Comparison of ENCODE assay signal across 17 cellular contexts in genomic region chr4:184269879-184270430, GRCh38. TPM values are rescaled to one million over a fixed set of nuclear protein-coding genes. Genes with fewer than 3 reads are reported as not detected.
A peak's percentile ranks its signal among the peaks of the same experiment; 100 is the strongest.
DNase-seq lines count a peak whose midpoint lies in the region; ATAC-seq, FAIRE-seq and TF ChIP-seq lines count a peak whose summit lies in the region.
"Had no signal": no experiment of that assay in that cellular context is flagged by ENCODE, and none has a peak within 500 bp of the region (broad histone marks: within the 10 kb centered on the region; RNA-seq: fewer than 3 reads in every experiment).

No MANE protein-coding gene starts in this region.

- no peak for TF ChIP-seq CTCF in pancreas (IDR thresholded peaks at IDR 0.05)

- H3K27ac ChIP-seq in pancreas, result no peak overlapping the region
- H3K27ac ChIP-seq: brain microvascular endothelial cell, epithelial cell of prostate, prostate gland had no signal

- no peaks in the 10 kb centered on the region for H3K9me3 ChIP-seq in T-helper 17 cell (ENCODE audit: control insufficient read depth, low read length, poor library complexity, severe bottlenecking)
- H3K9me3 ChIP-seq in pancreas, result no peaks in the 10 kb centered on the region
- H3K9me3 ChIP-seq: prostate gland had no signal

- H3K4me1 ChIP-seq in pancreas, result no peaks in the 10 kb centered on the region
- H3K4me1 ChIP-seq: prostate gland had no signal

- 59 to 70% methylated on average over 5 of the region's 5 CpGs for WGBS in pancreas, 2 donors

- DNase-seq in activated naive CD4-positive, alpha-beta T cell treated with anti-CD3 and anti-CD28 coated beads, Interleukin-2, amount 10 ng/mL, durations not matched to agents 7 days and 5 days, result no peak
- DNase-seq in activated naive CD4-positive, alpha-beta T cell treated with anti-CD3 and anti-CD28 coated beads for 36 hours, result no peak
- DNase-seq in T-helper 17 cell, result no peak
- peak; percentile 28 for DNase-seq in islet precursor cell
- DNase-seq in stimulated activated naive CD8-positive, alpha-beta T cell treated with anti-CD3 and anti-CD28 coated beads, Interleukin-15, amount 100 ng/mL, for 72 hours, result no peak
- no peak for DNase-seq in pancreas
- DNase-seq: brain microvascular endothelial cell; EL; foreskin melanocyte; NCI-H2029 treated with DMSO at 0.1 percent for 48 hours; NCI-H446 treated with DMSO at 0.1 percent for 48 hours; stimulated activated naive CD4-positive, alpha-beta T cell treated with Interleukin-2 at 50 U/mL for 16 hours had no signal

- intact Hi-C loops in activated naive CD4-positive, alpha-beta T cell treated with anti-CD3 and anti-CD28 coated beads for 36 hours (cut with micrococcal nuclease), result loop anchor here (5.0 to 10.0 kb wide), 3 partner anchors 552 to 865 kb away; no protein-coding TSS in a partner anchor
- intact Hi-C loops in pancreas (cut with DNase I), result loop anchor here in 1 of 3 donors (10.0 kb wide), 1 partner anchor 275 kb away; no protein-coding TSS in a partner anchor

- H3K36me3 ChIP-seq in pancreas, result no peaks in the 10 kb centered on the region
- H3K36me3 ChIP-seq: brain microvascular endothelial cell, prostate gland had no signal

- FAIRE-seq in pancreas (lab: Jason Lieb, UNC), result no peak

- H3K4me3 ChIP-seq in pancreas, result no peak overlapping the region
- H3K4me3 ChIP-seq: prostate gland had no signal

- H3K4me3 Mint-ChIP-seq in activated naive CD4-positive, alpha-beta T cell treated with anti-CD3 and anti-CD28 coated beads, Interleukin-2, amount 10 ng/mL, durations not matched to agents 7 days and 5 days, result no peak overlapping the region
- no peak overlapping the region for H3K4me3 Mint-ChIP-seq in activated naive CD4-positive, alpha-beta T cell treated with anti-CD3 and anti-CD28 coated beads for 36 hours
- peak overlapping the region; percentile 9 for H3K4me3 Mint-ChIP-seq in T-helper 17 cell
- peak overlapping the region; percentile 4 to 9 for H3K4me3 Mint-ChIP-seq in stimulated activated naive CD8-positive, alpha-beta T cell treated with anti-CD3 and anti-CD28 coated beads, Interleukin-15, amount 100 ng/mL, for 72 hours

- H3K27ac Mint-ChIP-seq in activated naive CD4-positive, alpha-beta T cell treated with anti-CD3 and anti-CD28 coated beads, Interleukin-2, amount 10 ng/mL, durations not matched to agents 7 days and 5 days, result peak overlapping the region; percentile 24
- no peak overlapping the region for H3K27ac Mint-ChIP-seq in activated naive CD4-positive, alpha-beta T cell treated with anti-CD3 and anti-CD28 coated beads for 36 hours
- no peak overlapping the region for H3K27ac Mint-ChIP-seq in T-helper 17 cell
- H3K27ac Mint-ChIP-seq in stimulated activated naive CD8-positive, alpha-beta T cell treated with anti-CD3 and anti-CD28 coated beads, Interleukin-15, amount 100 ng/mL, for 72 hours, result peak overlapping the region in 1 of 2 donors; percentile 38
- H3K27ac Mint-ChIP-seq: activated naive CD4-positive, alpha-beta T cell treated with anti-CD3 and anti-CD28 coated beads, Interleukin-2, amount 50 U/mL, for 72 hours had no signal

- ATAC-seq in T-helper 17 cell (no peak), HG02885 (IDR thresholded peaks at IDR 0.05; ENCODE audit: poor library complexity, unreplicated experiment) (no peak), GM18517 (IDR thresholded peaks at IDR 0.05; ENCODE audit: unreplicated experiment) (no peak), pancreas (no peak)
- no peak for ATAC-seq in stimulated activated naive CD8-positive, alpha-beta T cell treated with anti-CD3 and anti-CD28 coated beads, Interleukin-15, amount 100 ng/mL, for 72 hours
- ATAC-seq: activated naive CD4-positive, alpha-beta T cell treated with anti-CD3 and anti-CD28 coated beads, Interleukin-2, amount 50 U/mL, for 72 hours had no signal

- H3K27me3 Mint-ChIP-seq in activated naive CD4-positive, alpha-beta T cell treated with anti-CD3 and anti-CD28 coated beads, Interleukin-2, amount 10 ng/mL, durations not matched to agents 7 days and 5 days, result no peaks in the 10 kb centered on the region
- peaks cover 2% of the 10 kb centered on the region for H3K27me3 Mint-ChIP-seq in activated naive CD4-positive, alpha-beta T cell treated with anti-CD3 and anti-CD28 coated beads for 36 hours (ENCODE audit: low read depth)
- H3K27me3 Mint-ChIP-seq in T-helper 17 cell, result no peaks in the 10 kb centered on the region
- no peaks in the 10 kb centered on the region for H3K27me3 Mint-ChIP-seq in stimulated activated naive CD8-positive, alpha-beta T cell treated with anti-CD3 and anti-CD28 coated beads, Interleukin-15, amount 100 ng/mL, for 72 hours

- H3K4me1 Mint-ChIP-seq in activated naive CD4-positive, alpha-beta T cell treated with anti-CD3 and anti-CD28 coated beads, Interleukin-2, amount 10 ng/mL, durations not matched to agents 7 days and 5 days, result peaks cover 55% of the 10 kb centered on the region
- peaks cover 47% of the 10 kb centered on the region for H3K4me1 Mint-ChIP-seq in activated naive CD4-positive, alpha-beta T cell treated with anti-CD3 and anti-CD28 coated beads for 36 hours (ENCODE audit: low read depth)
- H3K4me1 Mint-ChIP-seq in T-helper 17 cell, result peaks cover 28% of the 10 kb centered on the region
- H3K4me1 Mint-ChIP-seq in stimulated activated naive CD8-positive, alpha-beta T cell treated with anti-CD3 and anti-CD28 coated beads, Interleukin-15, amount 100 ng/mL, for 72 hours, result peaks cover 64% of the 10 kb centered on the region

- peaks cover 2% of the 10 kb centered on the region for H3K9me3 Mint-ChIP-seq in activated naive CD4-positive, alpha-beta T cell treated with anti-CD3 and anti-CD28 coated beads, Interleukin-2, amount 10 ng/mL, durations not matched to agents 7 days and 5 days
- H3K9me3 Mint-ChIP-seq in activated naive CD4-positive, alpha-beta T cell treated with anti-CD3 and anti-CD28 coated beads for 36 hours, result no peaks in the 10 kb centered on the region
- peaks cover 0 to 6% of the 10 kb centered on the region in 2 donors for H3K9me3 Mint-ChIP-seq in stimulated activated naive CD8-positive, alpha-beta T cell treated with anti-CD3 and anti-CD28 coated beads, Interleukin-15, amount 100 ng/mL, for 72 hours

- no peaks in the 10 kb centered on the region for H3K36me3 Mint-ChIP-seq in activated naive CD4-positive, alpha-beta T cell treated with anti-CD3 and anti-CD28 coated beads, Interleukin-2, amount 10 ng/mL, durations not matched to agents 7 days and 5 days
- H3K36me3 Mint-ChIP-seq in activated naive CD4-positive, alpha-beta T cell treated with anti-CD3 and anti-CD28 coated beads for 36 hours (ENCODE audit: low read depth), result no peaks in the 10 kb centered on the region
- peaks cover 4% of the 10 kb centered on the region for H3K36me3 Mint-ChIP-seq in T-helper 17 cell (ENCODE audit: low read depth)

- CTCF ChIA-PET in activated naive CD4-positive, alpha-beta T cell treated with anti-CD3 and anti-CD28 coated beads, Interleukin-2, amount 10 ng/mL, durations not matched to agents 7 days and 5 days (lab: Charles Lee), result interaction anchor here (1.4 to 9.0 kb wide), 4 partner anchors 12 to 265 kb away, joined by 4 to 115 read pairs (median 10); no protein-coding TSS in a partner anchor
- CTCF ChIA-PET in activated naive CD4-positive, alpha-beta T cell treated with anti-CD3 and anti-CD28 coated beads for 36 hours (lab: Charles Lee), result interaction anchor here (1.5 to 8.2 kb wide), 2 partner anchors 12 to 205 kb away, joined by 4 to 131 read pairs; no protein-coding TSS in a partner anchor

- no peaks in the 10 kb centered on the region for H3K27me3 ChIP-seq in pancreas
- H3K27me3 ChIP-seq: brain microvascular endothelial cell had no signal

RNA-seq across cellular contexts. Expression of gene ENPP6, which starts 52.3 kb away (rescaled TPM):
- not detected for total RNA-seq in activated naive CD4-positive, alpha-beta T cell treated with anti-CD3 and anti-CD28 coated beads for 36 hours
- total RNA-seq in T-helper 17 cell (not detected), pancreas (1 to 10 TPM in 1 of 6 donors, under 1 TPM in 2, not detected in 3; 0.12 to 1.5 (median 0.24) TPM)
- under 1 TPM; 0.05 to 0.34 TPM for polyA plus RNA-seq in pancreas

Comparison
In these comparisons a context has a peak if more than half of its experiments do, and no peak if none do; other contexts are left out.
1. H3K4me3 Mint-ChIP-seq: peak in T-helper 17 cell (single experiment) and stimulated activated naive CD8-positive, alpha-beta T cell treated with anti-CD3 and anti-CD28 coated beads, Interleukin-15, amount 100 ng/mL, for 72 hours (2 of 2); none in activated naive CD4-positive, alpha-beta T cell treated with anti-CD3 and anti-CD28 coated beads, Interleukin-2, amount 10 ng/mL, durations not matched to agents 7 days and 5 days (single experiment) and activated naive CD4-positive, alpha-beta T cell treated with anti-CD3 and anti-CD28 coated beads for 36 hours (single experiment).